In genomic region chr14:26032348-26032747, GRCh38 we compare ENCODE assay signal across 33 cellular contexts.
"Had no signal": no experiment of that assay in that cellular context is flagged by ENCODE, and none has a peak within 500 bp of the region (broad histone marks: within the 10 kb centered on the region; RNA-seq: fewer than 3 reads in every experiment).

No MANE protein-coding gene starts in this region.

- H3K27me3 ChIP-seq: MG63 had no signal

- H3K9ac ChIP-seq: KMS-11 had no signal

- DNase-seq: Karpas-422, Kasumi-1, MG63, MM.1S, MV-4-11, NCI-H1048, NCI-H1092, NCI-H1092 treated with DMSO at 0.1 percent for 48 hours, NCI-H1105, NCI-H1105 treated with DMSO at 0.1 percent for 48 hours, NCI-H1417, NCI-H1417 treated with DMSO at 0.1 percent for 48 hours, NCI-H1436, NCI-H1436 treated with DMSO at 0.1 percent for 48 hours, NCI-H1694, NCI-H1694 treated with DMSO at 0.1 percent for 48 hours, NCI-H187, NCI-H187 treated with DMSO at 0.1 percent for 48 hours, NCI-H1930, NCI-H2029, NCI-H2029 treated with DMSO at 0.1 percent for 48 hours, NCI-H2081, NCI-H2081 treated with DMSO at 0.1 percent for 48 hours, NCI-H2107, NCI-H2171, NCI-H2171 treated with DMSO at 0.1 percent for 48 hours, NCI-H2227 treated with DMSO at 0.1 percent for 48 hours, NCI-H226, NCI-H345, NCI-H446, NCI-H446 treated with DMSO at 0.1 percent for 48 hours, NCI-H510A had no signal

- H3K4me2 ChIP-seq: KMS-11 had no signal

- H3K27ac ChIP-seq: KMS-11 had no signal

- H3K9me3 ChIP-seq: MG63 had no signal

- H3K4me3 ChIP-seq: MG63 had no signal

- H3K36me3 ChIP-seq: MG63 had no signal
